Comparison of ENCODE assay signal across 8 cellular contexts in genomic region chr1:53325326-53326087, GRCh38. TPM values are rescaled to one million over a fixed set of nuclear protein-coding genes. Genes with fewer than 3 reads are reported as not detected.
DNase-seq lines count a peak whose midpoint lies in the region; ATAC-seq, FAIRE-seq and TF ChIP-seq lines count a peak whose summit lies in the region.

No MANE protein-coding gene starts in this region.

- no peaks in the 10 kb centered on the region for H3K27me3 ChIP-seq in SJCRH30
- H3K27me3 ChIP-seq in esophagus squamous epithelium = no peaks in the 10 kb centered on the region
- no peaks in the 10 kb centered on the region for H3K27me3 ChIP-seq in pancreas

- intact Hi-C loops in esophagus squamous epithelium (cut with DNase I) = no loop called here
- intact Hi-C loops in pancreas (cut with DNase I) = no loop called here

- H3K4me3 ChIP-seq in GM08714 (ENCODE audit: low read length) = peak overlapping the region; percentile 64; the same call in 1 of the 2 replicates
- H3K4me3 ChIP-seq in SJCRH30 = peak overlapping the region; percentile 68
- H3K4me3 ChIP-seq in esophagus squamous epithelium = peak overlapping the region; percentile 81 to 91 (median 83)
- H3K4me3 ChIP-seq in pancreas = peak overlapping the region; percentile 43 to 81 (median 50)

- DNase-seq in SJCRH30 (peak in 1 of 2 experiments; percentile 29), esophagus squamous epithelium (lab: John Stamatoyannopoulos, UW) (no peak), pancreas (peak in 2 of 6 donors; percentile 33 to 50), midbrain (lab: John Stamatoyannopoulos, UW) (no peak), NCI-H187 treated with DMSO at 0.1 percent for 48 hours (lab: John Stamatoyannopoulos, UW) (no peak)

- H3K4me1 ChIP-seq in SJCRH30 (no peaks in the 10 kb centered on the region), esophagus squamous epithelium (peaks cover 14 to 37% (median 18%) of the 10 kb centered on the region in 3 donors), pancreas (peaks cover 4 to 7% (median 5%) of the 10 kb centered on the region in 3 donors)

- TF ChIP-seq POLR2A in esophagus squamous epithelium (IDR thresholded peaks at IDR 0.05) = no peak

- H3K36me3 ChIP-seq in SJCRH30 = no peaks in the 10 kb centered on the region
- H3K36me3 ChIP-seq in esophagus squamous epithelium = peaks cover 0 to 7% (median 0%) of the 10 kb centered on the region in 3 donors
- H3K36me3 ChIP-seq in pancreas = no peaks in the 10 kb centered on the region

- H3K9me3 ChIP-seq in SJCRH30 (replicated peaks) (no peaks in the 10 kb centered on the region), esophagus squamous epithelium (no peaks in the 10 kb centered on the region), pancreas (no peaks in the 10 kb centered on the region)

- 15 to 19% methylated on average over 10 to 16 of the region's 26 CpGs for WGBS in esophagus squamous epithelium, 2 donors
- WGBS in pancreas, 2 donors = 11% methylated on average over 26 of the region's 26 CpGs

- TF ChIP-seq CTCF in esophagus squamous epithelium (IDR thresholded peaks at IDR 0.05) = peak in 1 of 6 experiments; percentile 5
- no peak for TF ChIP-seq CTCF in pancreas (IDR thresholded peaks at IDR 0.05)

- FAIRE-seq in pancreas (lab: Jason Lieb, UNC) = no peak

- H3K27ac ChIP-seq in SJCRH30 = peak overlapping the region; percentile 75
- peak overlapping the region; percentile 75 to 88 (median 83) for H3K27ac ChIP-seq in esophagus squamous epithelium
- H3K27ac ChIP-seq in pancreas = peak overlapping the region in 2 of 4 donors; percentile 61 to 70

- ATAC-seq in pancreas = peak in 1 of 4 donors; percentile 3
- no peak for ATAC-seq in GM21786 (IDR thresholded peaks at IDR 0.05; ENCODE audit: unreplicated experiment)
- no peak for ATAC-seq in HG03354 (IDR thresholded peaks at IDR 0.05; ENCODE audit: poor library complexity, severe bottlenecking, unreplicated experiment)

RNA-seq across cellular contexts. Expression of gene LRP8, which starts 2.4 kb away (rescaled TPM):
- total RNA-seq in SJCRH30 (2014; rRNA removed; shearing (Covaris generic)) = 17.9 and 21.4 TPM in 2 replicates
- total RNA-seq in esophagus squamous epithelium (10 to 100 TPM; 15.3 to 39.6 (median 18.8) TPM), pancreas (1 to 10 TPM in 2 of 6 donors, under 1 TPM in 4; 0.08 to 2.3 (median 0.84) TPM)
- polyA plus RNA-seq in pancreas = under 1 TPM; 0.34 to 0.40 TPM
